10 cellular contexts compared by ENCODE assay signal in the genomic region with DNA sequence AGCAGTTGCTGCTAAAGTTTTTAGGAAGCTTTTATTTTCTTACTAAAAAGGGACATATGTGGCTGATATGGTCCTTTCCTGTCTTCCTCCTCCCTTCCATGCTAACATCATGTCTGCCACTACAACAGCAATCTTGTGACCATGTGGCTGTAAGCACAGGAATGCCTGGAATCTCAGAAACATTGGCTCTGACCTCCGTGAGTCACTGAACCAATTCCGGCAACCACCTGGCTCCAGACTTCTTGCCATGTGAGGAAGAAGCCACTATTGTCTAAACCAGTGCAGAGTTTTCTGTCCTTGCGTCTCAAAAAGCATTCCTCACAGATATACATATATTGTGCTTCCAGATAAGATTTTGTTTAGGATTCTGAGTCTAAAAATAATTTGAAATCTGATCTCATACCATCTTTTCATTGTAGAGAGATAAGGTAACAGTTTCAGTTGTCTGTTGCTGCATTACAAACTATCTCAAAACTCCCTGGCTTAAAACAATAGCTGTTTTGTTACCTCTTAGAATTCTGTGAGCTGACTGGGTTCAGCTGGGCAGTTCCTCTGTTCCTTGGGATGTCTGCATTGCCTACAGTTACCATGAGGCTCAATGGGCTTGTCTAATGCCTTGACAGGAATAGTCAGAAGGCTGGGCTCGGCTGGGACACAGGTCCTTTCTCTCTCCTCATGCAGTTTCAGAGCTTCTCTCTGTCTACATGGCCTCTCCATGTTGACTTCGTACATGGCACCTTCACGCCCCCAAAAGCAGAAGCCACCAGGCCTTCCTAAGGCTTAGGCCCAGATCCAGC.
DNase-seq lines count a peak whose midpoint lies in the region; ATAC-seq and TF ChIP-seq lines count a peak whose summit lies in the region.
"Had no signal": no experiment of that assay in that cellular context is flagged by ENCODE, and none has a peak within 500 bp of the region (broad histone marks: within the 10 kb centered on the region; RNA-seq: fewer than 3 reads in every experiment).

No MANE protein-coding gene starts in this region.

- TF ChIP-seq CTCF in choroid plexus epithelial cell (conservative IDR thresholded peaks at IDR 0.05; ENCODE audit: low read depth, low read length) (no peak), tibial artery (IDR thresholded peaks at IDR 0.05) (no peak), OCI-LY7 (conservative IDR thresholded peaks at IDR 0.05; ENCODE audit: low read length) (no peak)

- no peaks in the 10 kb centered on the region for H3K9me2 ChIP-seq in OCI-LY7 (ENCODE audit: insufficient read depth, low read length)

- ATAC-seq in HG02973 (IDR thresholded peaks at IDR 0.05; ENCODE audit: unreplicated experiment), result no peak

- H3K9me3 Mint-ChIP-seq in activated T-helper 2 cell treated with anti-CD3 and anti-CD28 coated beads, Interferon-gamma antibody, Interleukin-2, Interleukin-4, amounts not matched to agents 10 μg/mL and 5 μg/mL and 100 μg/mL, durations not matched to agents 14 hours and 24 hours and 36 hours, result no peaks in the 10 kb centered on the region

- BruUV-seq in OCI-LY7 (replicated peaks; lab: Mats Ljungman, UMichigan), result no TSS peak

- no peak overlapping the region for H3K4me2 ChIP-seq in OCI-LY7 (ENCODE audit: low read length)

- H3K4me3 Mint-ChIP-seq in activated T-helper 2 cell treated with anti-CD3 and anti-CD28 coated beads, Interferon-gamma antibody, Interleukin-2, Interleukin-4, amounts not matched to agents 10 μg/mL and 5 μg/mL and 100 μg/mL, durations not matched to agents 14 hours and 24 hours and 36 hours (ENCODE audit: low read depth), result no peak overlapping the region

- no peaks in the 10 kb centered on the region for H3K36me3 Mint-ChIP-seq in activated T-helper 2 cell treated with anti-CD3 and anti-CD28 coated beads, Interferon-gamma antibody, Interleukin-2, Interleukin-4, amounts not matched to agents 10 μg/mL and 5 μg/mL and 100 μg/mL, durations not matched to agents 14 hours and 24 hours and 36 hours (ENCODE audit: low read depth)

- H3K27ac Mint-ChIP-seq in activated T-helper 2 cell treated with anti-CD3 and anti-CD28 coated beads, Interferon-gamma antibody, Interleukin-2, Interleukin-4, amounts not matched to agents 10 μg/mL and 5 μg/mL and 100 μg/mL, durations not matched to agents 14 hours and 24 hours and 36 hours, result no peak overlapping the region

- no peak overlapping the region for H3K9ac ChIP-seq in HUES6 (ENCODE audit: low read length)

- DNase-seq in choroid plexus epithelial cell (ENCODE audit: low read depth), result peak; percentile 98
- peak; percentile 95 for DNase-seq in kidney glomerular epithelial cell (lab: John Stamatoyannopoulos, UW)
- DNase-seq in tibial artery, result peak; percentile 51 to 71
- DNase-seq in OCI-LY7 (ENCODE audit: low spot score), result no peak
- no peak for DNase-seq in activated T-helper 2 cell treated with anti-CD3 and anti-CD28 coated beads, Interferon-gamma antibody, Interleukin-2, Interleukin-4, amounts not matched to agents 10 μg/mL and 5 μg/mL and 100 μg/mL, durations not matched to agents 14 hours and 24 hours and 36 hours (ENCODE audit: low spot score)
- DNase-seq in GOT3 (lab: John Stamatoyannopoulos, UW), result no peak
- DNase-seq: activated CD8-positive, alpha-beta memory T cell treated with anti-CD3 and anti-CD28 coated beads for 24 hours; NCI-H1694 had no signal

- H3K9me3 ChIP-seq in HUES6 (ENCODE audit: control insufficient read depth, insufficient read depth, low read depth, low read length) (no peaks in the 10 kb centered on the region), tibial artery (no peaks in the 10 kb centered on the region), OCI-LY7 (ENCODE audit: low read length) (no peaks in the 10 kb centered on the region)

- H3K36me3 ChIP-seq in HUES6 (ENCODE audit: control insufficient read depth, insufficient read depth, low read length) (no peaks in the 10 kb centered on the region), tibial artery (no peaks in the 10 kb centered on the region), OCI-LY7 (ENCODE audit: insufficient read depth, low read length) (no peaks in the 10 kb centered on the region)

- peaks cover 4% of the 10 kb centered on the region for H3K27me3 Mint-ChIP-seq in activated T-helper 2 cell treated with anti-CD3 and anti-CD28 coated beads, Interferon-gamma antibody, Interleukin-2, Interleukin-4, amounts not matched to agents 10 μg/mL and 5 μg/mL and 100 μg/mL, durations not matched to agents 14 hours and 24 hours and 36 hours (ENCODE audit: low read depth)

- CTCF ChIA-PET in OCI-LY7 (lab: Charles Lee; ENCODE audit: unreplicated experiment), result no interaction called here

- H3K27ac ChIP-seq in HUES6 (ENCODE audit: low read depth, low read length), result peak overlapping the region; percentile 42; the same call in 1 of the 2 replicates
- peak overlapping the region; percentile 5 to 43 for H3K27ac ChIP-seq in tibial artery
- no peak overlapping the region for H3K27ac ChIP-seq in OCI-LY7 (ENCODE audit: low read depth, low read length, poor library complexity, severe bottlenecking)

- peaks cover 17% of the 10 kb centered on the region for H3K4me1 ChIP-seq in HUES6 (ENCODE audit: control insufficient read depth, insufficient read depth, low read length)
- H3K4me1 ChIP-seq in tibial artery, result peaks cover 0 to 15% (median 6%) of the 10 kb centered on the region in 4 donors
- no peaks in the 10 kb centered on the region for H3K4me1 ChIP-seq in OCI-LY7 (ENCODE audit: insufficient read depth, low read length, poor library complexity, severe bottlenecking)

- H3K79me2 ChIP-seq in OCI-LY7 (ENCODE audit: insufficient read depth, low read depth, low read length), result no peaks in the 10 kb centered on the region

- intact Hi-C loops in tibial artery (cut with DNase I; ENCODE audit: low total_unique reads) (no loop called here), OCI-LY7 (cut with micrococcal nuclease; ENCODE audit: unreplicated experiment) (no loop called here)
- intact Hi-C loops in activated T-helper 2 cell treated with anti-CD3 and anti-CD28 coated beads, Interferon-gamma antibody, Interleukin-2, Interleukin-4, amounts not matched to agents 10 μg/mL and 5 μg/mL and 100 μg/mL, durations not matched to agents 14 hours and 24 hours and 36 hours (cut with micrococcal nuclease), result no loop called here

- H3K4me3 ChIP-seq in HUES6 (ENCODE audit: low read depth, low read length) (no peak overlapping the region), choroid plexus epithelial cell (ENCODE audit: low read depth, low read length) (no peak overlapping the region), tibial artery (no peak overlapping the region), OCI-LY7 (ENCODE audit: low read depth, low read length, poor library complexity, severe bottlenecking) (no peak overlapping the region)

- H2AFZ ChIP-seq in OCI-LY7 (ENCODE audit: low read length), result no peak overlapping the region

- H4K20me1 ChIP-seq in OCI-LY7 (ENCODE audit: insufficient read depth, low read length), result no peaks in the 10 kb centered on the region

- POLR2A ChIA-PET in OCI-LY7 (lab: Charles Lee), result interaction anchor here (0.6 to 1.1 kb wide), 2 partner anchors 23 to 1449 kb away, joined by 3 to 4 read pairs; no protein-coding TSS in a partner anchor

- H3K27me3 ChIP-seq in HUES6 (ENCODE audit: control insufficient read depth, insufficient read depth, low read length) (no peaks in the 10 kb centered on the region), tibial artery (no peaks in the 10 kb centered on the region)

- no peaks in the 10 kb centered on the region for H3K4me1 Mint-ChIP-seq in activated T-helper 2 cell treated with anti-CD3 and anti-CD28 coated beads, Interferon-gamma antibody, Interleukin-2, Interleukin-4, amounts not matched to agents 10 μg/mL and 5 μg/mL and 100 μg/mL, durations not matched to agents 14 hours and 24 hours and 36 hours (ENCODE audit: low read depth)

Comparison
In these comparisons a context has a peak if more than half of its experiments do, and no peak if none do; other contexts are left out.
1. DNase-seq: peak in choroid plexus epithelial cell (single experiment), kidney glomerular epithelial cell (single experiment) and tibial artery (2 of 2); none in OCI-LY7 (single experiment), activated T-helper 2 cell treated with anti-CD3 and anti-CD28 coated beads, Interferon-gamma antibody, Interleukin-2, Interleukin-4, amounts not matched to agents 10 μg/mL and 5 μg/mL and 100 μg/mL, durations not matched to agents 14 hours and 24 hours and 36 hours (single experiment) and GOT3 (single experiment).